Comparison of ENCODE assay signal across 16 cellular contexts in the genomic region with DNA sequence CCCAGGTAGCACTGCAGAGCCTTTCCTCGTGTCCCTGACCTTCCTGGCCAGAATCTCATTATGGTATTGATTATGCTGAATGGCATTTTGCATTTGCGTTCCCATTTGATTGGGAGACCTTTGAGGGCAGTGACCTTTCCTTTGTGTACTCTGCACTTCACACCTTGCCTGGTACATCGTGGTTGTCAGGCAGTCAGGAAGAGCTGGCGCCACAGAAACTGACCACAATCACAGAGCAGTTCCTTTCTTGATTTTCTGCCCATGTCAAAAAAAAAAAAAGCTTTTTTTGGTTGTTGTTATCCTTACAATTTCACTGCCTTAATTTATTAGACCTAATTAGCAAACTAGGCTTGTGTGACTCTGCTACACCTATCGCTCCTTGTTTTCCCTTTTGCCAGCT.
"Had no signal": no experiment of that assay in that cellular context is flagged by ENCODE, and none has a peak within 500 bp of the region (broad histone marks: within the 10 kb centered on the region; RNA-seq: fewer than 3 reads in every experiment).

No MANE protein-coding gene starts in this region.

- H3K9me3 ChIP-seq: SJSA1 had no signal

- H3K4me3 ChIP-seq: SJSA1, SK-N-MC had no signal

- H3K36me3 ChIP-seq: SJSA1 had no signal

- H3K27ac ChIP-seq: SJSA1, SK-N-MC had no signal

- FAIRE-seq: RCC 7860 had no signal

- DNase-seq: KBM-7, MV-4-11, NCI-H1048, NCI-H1105 treated with DMSO at 0.1 percent for 48 hours, NCI-H1417 treated with DMSO at 0.1 percent for 48 hours, NCI-H146, NCI-H1694 treated with DMSO at 0.1 percent for 48 hours, NCI-H1930, NCI-H2107, NCI-H2227 treated with DMSO at 0.1 percent for 48 hours, NCI-H748 treated with DMSO at 0.1 percent for 48 hours, Right ventricle myocardium superior, SIG-M5 had no signal

- H3K27me3 ChIP-seq: SJSA1 had no signal
